ENCODE assay signal across 8 cellular contexts in the genomic region with DNA sequence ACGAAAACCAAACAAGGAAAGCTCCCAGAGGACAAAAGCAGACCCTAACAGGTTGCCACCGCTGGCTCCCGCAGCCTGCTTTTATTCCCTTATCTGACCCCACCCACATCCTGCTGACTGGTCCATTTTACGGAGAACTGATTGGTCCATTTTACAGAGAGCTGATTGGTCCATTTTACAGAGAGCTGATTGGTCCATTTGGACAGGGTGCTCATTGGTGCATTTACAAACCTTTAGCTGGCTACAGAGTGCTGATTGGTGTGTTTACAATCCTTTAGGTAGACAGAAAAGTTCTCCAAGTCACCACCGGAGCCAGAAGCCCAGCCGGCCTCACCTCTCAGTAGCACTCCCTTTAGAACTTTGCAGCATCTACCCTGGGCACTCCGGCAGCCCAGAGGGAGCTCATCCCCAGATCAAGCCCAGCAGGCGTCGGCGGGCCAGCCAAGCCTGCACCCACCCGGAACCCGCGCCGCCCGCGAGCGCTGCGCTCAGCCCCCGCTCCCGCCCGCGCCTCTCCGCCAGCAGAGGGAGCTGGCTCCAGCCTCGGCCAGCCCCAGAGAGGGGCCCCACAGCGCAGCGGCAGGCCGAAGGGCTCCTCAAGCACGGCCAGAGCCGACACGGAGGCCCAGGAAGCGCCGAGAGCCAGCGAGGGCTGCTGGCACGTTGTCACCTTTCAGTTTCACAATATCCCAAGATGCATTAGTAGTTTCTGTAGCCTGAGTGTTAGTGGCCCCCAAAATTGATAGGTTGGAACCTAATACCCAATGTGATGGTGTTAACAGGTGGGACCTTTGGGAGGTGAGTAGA. TPM values are rescaled to one million over a fixed set of nuclear protein-coding genes. Genes with fewer than 3 reads are reported as not detected.
A peak's percentile ranks its signal among the peaks of the same experiment; 100 is the strongest.
DNase-seq lines count a peak whose midpoint lies in the region; ATAC-seq and TF ChIP-seq lines count a peak whose summit lies in the region.

No MANE protein-coding gene starts in this region.

- no peaks in the 10 kb centered on the region for H3K36me3 Mint-ChIP-seq in activated CD8-positive, alpha-beta T cell treated with anti-CD3 and anti-CD28 coated beads, Interleukin-2, amount 10 ng/mL, durations not matched to agents 7 days and 5 days (ENCODE audit: low read depth)

- WGBS in neuronal stem cell (ENCODE audit: extremely low coverage in 2 of 2, insufficient read length in 2 of 2, insufficient replicate concordance in 1 of 2), 2 donors, result no CpG with 5 or more reads among the region's 34 CpGs
- WGBS in tibial nerve, 2 donors, result 30 to 35% methylated on average over 22 to 23 of the region's 34 CpGs

- H3K4me3 Mint-ChIP-seq in activated CD8-positive, alpha-beta T cell treated with anti-CD3 and anti-CD28 coated beads, Interleukin-2, amount 10 ng/mL, durations not matched to agents 7 days and 5 days, result peak overlapping the region; percentile 54

- no peak overlapping the region for H2BK12ac ChIP-seq in neuronal stem cell (ENCODE audit: low read length)

- no peak overlapping the region for H2BK15ac ChIP-seq in neuronal stem cell (ENCODE audit: low read length)

- H3K9ac ChIP-seq in neuronal stem cell (ENCODE audit: low read depth, low read length, poor library complexity), result peak overlapping the region; percentile 3

- peaks cover 4% of the 10 kb centered on the region for H3K4me1 Mint-ChIP-seq in activated CD8-positive, alpha-beta T cell treated with anti-CD3 and anti-CD28 coated beads, Interleukin-2, amount 10 ng/mL, durations not matched to agents 7 days and 5 days (ENCODE audit: low read depth)

- H3K27ac ChIP-seq in neuronal stem cell (replicated peaks; ENCODE audit: low read length) (no peak overlapping the region), tibial nerve (no peak overlapping the region)

- POLR2A ChIA-PET in BJ (lab: Charles Lee), result no interaction called here
- POLR2A ChIA-PET in activated CD8-positive, alpha-beta T cell treated with anti-CD3 and anti-CD28 coated beads, Interleukin-2, amount 10 ng/mL, durations not matched to agents 7 days and 5 days (lab: Charles Lee), result interaction anchor here (1.5 kb wide), 1 partner anchor 35 kb away, joined by 3 read pairs; the partner anchor contains the start of gene CLPTM1L

- no peak overlapping the region for H4K8ac ChIP-seq in neuronal stem cell (ENCODE audit: low read depth, low read length)

- DNase-seq in BJ (ENCODE audit: low read depth) (no peak), GM20000 (ENCODE audit: low spot score) (peak; percentile 56), KG1 (lab: John Stamatoyannopoulos, UW) (peak; percentile 45), erythroblast (lab: John Stamatoyannopoulos, UW) (peak; percentile 49 to 61), neuronal stem cell (ENCODE audit: low spot score) (peak; percentile 30), tibial nerve (ENCODE audit: low spot score in 2 of 2) (no peak), DMS79 (lab: John Stamatoyannopoulos, UW) (no peak)
- DNase-seq in activated CD8-positive, alpha-beta T cell treated with anti-CD3 and anti-CD28 coated beads, Interleukin-2, amount 10 ng/mL, durations not matched to agents 7 days and 5 days, result peak; percentile 60

- H3K18ac ChIP-seq in neuronal stem cell (ENCODE audit: low read length), result peak overlapping the region; percentile 19

- no peak overlapping the region for H3K27ac Mint-ChIP-seq in activated CD8-positive, alpha-beta T cell treated with anti-CD3 and anti-CD28 coated beads, Interleukin-2, amount 10 ng/mL, durations not matched to agents 7 days and 5 days

- no peak overlapping the region for H2BK5ac ChIP-seq in neuronal stem cell (ENCODE audit: low read length)

- H3K36me3 ChIP-seq in BJ (ENCODE audit: control insufficient read depth, insufficient read depth, low read length) (no peaks in the 10 kb centered on the region), neuronal stem cell (replicated peaks in 1 of 2; ENCODE audit: control insufficient read depth in 2 of 2, insufficient read depth in 2 of 2, low read length in 2 of 2) (peaks cover 0 to 2% of the 10 kb centered on the region in 2 donors), tibial nerve (no peaks in the 10 kb centered on the region)

- CTCF ChIA-PET in BJ (lab: Yijun Ruan, JAX), result interaction anchor here (0.7 to 4.1 kb wide), 10 partner anchors 9 to 445 kb away, joined by 3 to 32 read pairs (median 4); no protein-coding TSS in a partner anchor
- CTCF ChIA-PET in activated CD8-positive, alpha-beta T cell treated with anti-CD3 and anti-CD28 coated beads, Interleukin-2, amount 10 ng/mL, durations not matched to agents 7 days and 5 days (lab: Charles Lee), result interaction anchor here (0.6 to 3.1 kb wide), 27 partner anchors 8 to 276 kb away, joined by 3 to 15 read pairs (median 4); partner anchors contain the start of gene CLPTM1L

- no peak overlapping the region for H2BK120ac ChIP-seq in neuronal stem cell (ENCODE audit: low read depth, low read length)

- H3K14ac ChIP-seq in neuronal stem cell (ENCODE audit: low read length), result no peak overlapping the region

- TF ChIP-seq POLR2A in erythroblast (IDR thresholded peaks at IDR 0.05; ENCODE audit: low read length) (no peak), tibial nerve (IDR thresholded peaks at IDR 0.05) (no peak)

- TF ChIP-seq EP300 in tibial nerve (IDR thresholded peaks at IDR 0.05), result no peak

- H2AFZ ChIP-seq in neuronal stem cell (ENCODE audit: low read length), result peak overlapping the region; percentile 85

- no peak overlapping the region for H2AK5ac ChIP-seq in neuronal stem cell (ENCODE audit: low read depth, low read length)

- H3K23ac ChIP-seq in neuronal stem cell (ENCODE audit: low read depth, low read length, poor library complexity), result no peak overlapping the region

- peaks cover 11 to 13% of the 10 kb centered on the region in 2 donors for H3K9me3 ChIP-seq in neuronal stem cell (replicated peaks in 1 of 2; ENCODE audit: control insufficient read depth in 2 of 2, insufficient read depth in 1 of 2, low read depth in 1 of 2, low read length in 2 of 2)
- peaks cover 0 to 8% (median 0%) of the 10 kb centered on the region in 4 donors for H3K9me3 ChIP-seq in tibial nerve

- H3K27me3 ChIP-seq in BJ (ENCODE audit: control insufficient read depth, insufficient read depth, low read length) (peaks cover 5% of the 10 kb centered on the region), neuronal stem cell (ENCODE audit: control insufficient read depth in 3 of 3, insufficient read depth in 3 of 3, low read depth in 1 of 3, low read length in 3 of 3) (peaks cover 0 to 53% (median 30%) of the 10 kb centered on the region in 3 experiments), tibial nerve (peaks cover 0 to 28% of the 10 kb centered on the region in 2 donors)

- H4K91ac ChIP-seq in neuronal stem cell (ENCODE audit: low read depth, low read length, poor library complexity), result no peak overlapping the region

- H3K4me3 ChIP-seq in BJ (ENCODE audit: low read depth, low read length) (no peak overlapping the region), neuronal stem cell (ENCODE audit: low read length in 2 of 2) (no peak overlapping the region), tibial nerve (peak overlapping the region in 2 of 4 donors; percentile 6 to 33)

- peaks cover 0 to 4% of the 10 kb centered on the region in 2 donors for H3K4me1 ChIP-seq in neuronal stem cell (ENCODE audit: control insufficient read depth in 2 of 2, insufficient read depth in 1 of 2, low read depth in 1 of 2, low read length in 2 of 2)
- peaks cover 0 to 7% (median 3%) of the 10 kb centered on the region in 4 donors for H3K4me1 ChIP-seq in tibial nerve

- no peaks in the 10 kb centered on the region for H3K27me3 Mint-ChIP-seq in activated CD8-positive, alpha-beta T cell treated with anti-CD3 and anti-CD28 coated beads, Interleukin-2, amount 10 ng/mL, durations not matched to agents 7 days and 5 days (ENCODE audit: low read depth)

- no peak overlapping the region for H3K4ac ChIP-seq in neuronal stem cell (ENCODE audit: low read length)

- no peaks in the 10 kb centered on the region for H3K9me3 Mint-ChIP-seq in activated CD8-positive, alpha-beta T cell treated with anti-CD3 and anti-CD28 coated beads, Interleukin-2, amount 10 ng/mL, durations not matched to agents 7 days and 5 days (ENCODE audit: insufficient read depth)

- H3K79me1 ChIP-seq in neuronal stem cell (ENCODE audit: low read depth, low read length), result peaks cover 3% of the 10 kb centered on the region

- peak; percentile 97 for ATAC-seq in activated CD8-positive, alpha-beta T cell treated with anti-CD3 and anti-CD28 coated beads, Interleukin-2, amount 10 ng/mL, durations not matched to agents 7 days and 5 days

- TF ChIP-seq CTCF in BJ (IDR thresholded peaks at IDR 0.05; ENCODE audit: insufficient read depth, low read depth, low read length), result peak; percentile 49
- peak; percentile 59 for TF ChIP-seq CTCF in GM20000 (IDR thresholded peaks at IDR 0.05; ENCODE audit: extremely low read depth, missing control alignments)
- TF ChIP-seq CTCF in tibial nerve (IDR thresholded peaks at IDR 0.05), result peak; percentile 38 to 74 (median 62)

- peak overlapping the region; percentile 22 for H3K4me2 ChIP-seq in neuronal stem cell (ENCODE audit: insufficient read depth, low read length, poor library complexity, severe bottlenecking)

RNA-seq across cellular contexts. Expression of gene CLPTM1L, which starts 35.3 kb away (rescaled TPM):
- 115 and 145 TPM in 2 replicates for polyA plus RNA-seq in BJ (2011; rRNA removed)
- 112 and 155 TPM in 2 replicates for polyA minus RNA-seq in BJ (2011; rRNA and poly(A)+ RNA removed)
- total RNA-seq in activated CD8-positive, alpha-beta T cell treated with anti-CD3 and anti-CD28 coated beads, Interleukin-2, amount 10 ng/mL, durations not matched to agents 7 days and 5 days, result 10 to 100 TPM; 80.0 to 83.8 TPM
- polyA plus RNA-seq in neuronal stem cell (2013, experiment 1 of 2), result 49.2 TPM
- 50.1 TPM for polyA plus RNA-seq in neuronal stem cell (2013, experiment 2 of 2)
- total RNA-seq in tibial nerve, result 100 to 1,000 TPM in 1 of 4 donors, 10 to 100 TPM in 3; 68.8 to 102 (median 84.4) TPM

Comparison
In these comparisons a context has a peak if more than half of its experiments do, and no peak if none do; other contexts are left out.
1. DNase-seq: peak in GM20000 (single experiment), KG1 (single experiment), activated CD8-positive, alpha-beta T cell treated with anti-CD3 and anti-CD28 coated beads, Interleukin-2, amount 10 ng/mL, durations not matched to agents 7 days and 5 days (single experiment), erythroblast (2 of 2) and neuronal stem cell (single experiment); none in BJ (single experiment), tibial nerve (0 of 2) and DMS79 (single experiment).
2. Peak in every context shown above with its lines, with median percentiles within 50 percentile points of each other: CTCF ChIP-seq.